ENCODE assay signal across 1 cellular context in the genomic region with DNA sequence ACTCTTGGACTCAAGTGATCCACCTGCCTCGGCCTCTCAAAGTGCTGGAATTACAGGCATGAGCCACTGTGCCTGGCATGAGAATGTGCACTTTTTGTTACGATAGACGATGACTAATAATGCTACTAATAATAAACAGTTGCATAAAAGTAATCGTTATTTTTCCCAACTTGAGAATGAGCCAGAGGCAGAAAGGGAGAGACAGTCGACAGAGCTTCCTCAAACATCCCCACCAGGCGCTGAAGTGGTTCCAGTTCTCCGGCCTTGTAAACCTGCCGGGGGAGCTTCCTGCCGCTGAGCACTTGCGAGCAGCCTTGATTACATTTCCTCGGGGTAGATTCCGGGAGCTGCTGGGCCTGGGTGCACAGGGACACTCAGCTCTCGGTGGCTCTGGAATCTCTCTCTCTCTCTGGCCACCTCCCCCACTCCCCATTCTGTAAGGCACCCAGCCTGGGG.
TF ChIP-seq lines count a peak whose summit lies in the region.

No MANE protein-coding gene starts in this region.

TF ChIP-seq in HepG2, 621 proteins besides CTCF, POLR2A, EP300 and RAD21 (continued from another document):
- TF ChIP-seq ATAD3A (CRISPR knock-in tag; IDR thresholded peaks at IDR 0.05): no peak
- TF ChIP-seq ZNF205 (CRISPR knock-in tag; IDR thresholded peaks at IDR 0.05): no peak
